In the genomic region with DNA sequence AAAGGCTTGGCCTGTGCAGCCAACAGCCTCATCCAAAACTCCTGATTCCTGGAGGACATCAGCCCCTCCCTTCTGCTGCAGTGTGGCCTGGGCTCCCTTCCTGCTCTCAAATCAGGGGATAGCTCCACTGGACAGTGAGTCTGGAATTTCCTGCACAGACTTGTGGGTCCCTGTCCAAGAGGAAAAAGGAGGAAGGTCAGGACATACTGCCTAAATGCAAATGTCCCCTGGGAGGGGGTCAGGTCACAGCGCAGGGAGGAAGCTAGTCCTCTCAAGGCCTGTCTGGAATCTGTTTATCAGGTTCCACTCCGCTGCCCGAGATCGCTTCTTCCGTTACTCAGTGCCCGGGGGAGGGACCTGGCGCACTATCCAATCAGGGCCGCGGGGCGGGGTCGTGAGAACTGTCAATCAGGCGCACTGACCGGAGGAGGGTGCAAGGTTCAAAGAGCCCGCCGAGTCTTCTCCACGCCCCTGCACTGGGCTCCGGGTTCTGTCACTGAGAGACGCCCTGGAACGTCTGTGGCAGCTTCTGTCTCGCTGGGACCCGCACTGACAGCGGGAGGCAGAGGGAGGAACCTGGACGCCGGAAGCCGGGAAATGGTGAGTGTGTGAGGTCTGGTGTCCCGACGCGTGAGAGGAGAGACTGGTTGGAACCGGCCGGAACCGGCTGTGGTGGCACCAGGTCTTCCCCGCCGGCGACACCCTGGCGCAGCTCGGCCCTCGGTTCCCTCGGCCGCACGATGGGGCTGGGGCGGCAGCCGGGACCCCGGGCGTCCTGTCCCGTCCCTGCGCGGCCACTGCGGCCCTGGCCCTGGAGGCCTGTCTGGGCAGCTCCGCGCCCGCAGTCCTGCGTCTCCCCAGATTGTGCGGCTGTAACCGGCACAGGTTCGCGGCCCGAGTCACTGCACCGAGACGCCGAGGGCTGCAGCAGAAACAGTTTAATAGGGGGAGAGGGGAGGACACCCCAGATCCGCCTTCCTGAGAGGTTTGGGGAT, we compare ENCODE assay signal across 8 cellular contexts. TPM values are rescaled to one million over a fixed set of nuclear protein-coding genes. Genes with fewer than 3 reads are reported as not detected.
DNase-seq lines count a peak whose midpoint lies in the region; ATAC-seq, FAIRE-seq and TF ChIP-seq lines count a peak whose summit lies in the region.

A gene (plus strand): TSS at position 404 of the 995 bp plus-strand sequence. CDS start 194 bp downstream, at position 598.

- in situ Hi-C loops in K562 (cut with MboI), result no loop called here

- TF ChIP-seq CTCF in K562 (IDR thresholded peaks at IDR 0.05 in 2 of 3, conservative IDR thresholded peaks at IDR 0.05 in 1 of 3; ENCODE audit: insufficient read depth in 2 of 3, low read depth in 1 of 3, low read length in 3 of 3), result no peak

- no peaks in the 10 kb centered on the region for H3K27me3 ChIP-seq in K562 (ENCODE audit: control insufficient read depth in 2 of 2, insufficient read depth in 2 of 2, low read length in 2 of 2)

- peak; percentile 88 for TF ChIP-seq POLR2A in K562 (conservative IDR thresholded peaks at IDR 0.05)

- intact Hi-C loops in K562 (cut with micrococcal nuclease), result loop anchor here (2.0 to 5.0 kb wide), 2 partner anchors 28 to 65 kb away; a partner anchor contains a TSS
- intact Hi-C loops in sciatic nerve (cut with DNase I), result no loop called here

- BruUV-seq in K562 (replicated peaks; lab: Mats Ljungman, UMichigan), result TSS peak; percentile 70

- peaks cover 9% of the 10 kb centered on the region; the same call in 2 of the 3 replicates for H3K36me3 ChIP-seq in K562 (ENCODE audit: control insufficient read depth, insufficient read depth, low read length)

- peak within 1 kb of the TSS; percentile 92 for H3K4me2 ChIP-seq in K562 (ENCODE audit: insufficient read depth, low read length)

- peak within 1 kb of the TSS; percentile 88 to 97 for H3K9ac ChIP-seq in K562 (ENCODE audit: insufficient read depth in 1 of 2, low read depth in 2 of 2, low read length in 2 of 2)

- TF ChIP-seq EP300 in K562 (IDR thresholded peaks at IDR 0.05; ENCODE audit: low read length), result 0 out of 2 replicates have a peak, but pooled peaks have one; percentile 26

- H4K20me1 ChIP-seq in K562 (replicated peaks; ENCODE audit: control insufficient read depth, insufficient read depth, low read length), result no peaks in the 10 kb centered on the region

- H3K4me1 ChIP-seq in K562 (replicated peaks in 1 of 2; ENCODE audit: control insufficient read depth in 2 of 2, insufficient read depth in 2 of 2, low read length in 2 of 2), result peaks cover 7 to 18% of the 10 kb centered on the region in 2 experiments

- FAIRE-seq in GM18507 (lab: Jason Lieb, UNC) (peak; percentile 96), TTC549 (lab: Jason Lieb, UNC) (peak; percentile 9), K562 (lab: Jason Lieb, UNC) (peak; percentile 93)

- peak within 1 kb of the TSS; percentile 100 for H2AFZ ChIP-seq in K562 (ENCODE audit: low read depth, low read length)

- peaks cover 17% of the 10 kb centered on the region for H3K9me3 ChIP-seq in K562 (replicated peaks; ENCODE audit: control insufficient read depth, insufficient read depth, low read depth, low read length)

- H3K27ac ChIP-seq in K562 (ENCODE audit: extremely low read depth, low read depth, low read length), result peak within 1 kb of the TSS; percentile 88

- H3K9me1 ChIP-seq in K562 (ENCODE audit: control insufficient read depth, insufficient read depth, low read length), result no peaks in the 10 kb centered on the region

- H3K4me3 ChIP-seq in K562, result peak within 1 kb of the TSS; percentile 96

- no peak for TF ChIP-seq RAD21 in K562 (CRISPR knock-in tag; conservative IDR thresholded peaks at IDR 0.05 in 1 of 2, IDR thresholded peaks at IDR 0.05 in 1 of 2)

- POLR2A ChIA-PET in K562 (lab: Yijun Ruan, JAX), result interaction anchor here (0.6 to 1.1 kb wide), 6 partner anchors 24 to 345 kb away, joined by 3 to 5 read pairs (median 3); no protein-coding TSS in a partner anchor

- ATAC-seq in HG02970 (IDR thresholded peaks at IDR 0.05; ENCODE audit: low FRiP score, unreplicated experiment) (peak; percentile 80), K562 (peak; percentile 99), sciatic nerve (peak; percentile 100)

- under 1% methylated on average over 59 of the region's 61 CpGs for WGBS in K562 (ENCODE audit: insufficient coverage, low coverage, missing lambda C conversion rate)

- CTCF ChIA-PET in K562 (lab: Yijun Ruan, JAX; ENCODE audit: low intra/inter-chr PET ratio), result no interaction called here

- DNase-seq in GM18507 (ENCODE audit: extremely low spot score, insufficient read length, low read depth), result peak; percentile 87
- peak; percentile 30 for DNase-seq in NCI-H2081 treated with DMSO at 0.1 percent for 48 hours (lab: John Stamatoyannopoulos, UW)
- peak; percentile 96 to 98 (median 96) for DNase-seq in K562 (ENCODE audit: extremely low read depth in 1 of 4, low spot score in 3 of 4)
- peak; percentile 75 for DNase-seq in iPS DF 19.7 (ENCODE audit: low read depth, low spot score)
- peak; percentile 99 for DNase-seq in sciatic nerve (ENCODE audit: low spot score)
- no peak for DNase-seq in cortex of kidney (lab: John Stamatoyannopoulos, UW)

- H3K79me2 ChIP-seq in K562 (ENCODE audit: control insufficient read depth, insufficient read depth, low read length), result peaks cover 29% of the 10 kb centered on the region

TF ChIP-seq in K562, 482 proteins besides CTCF, POLR2A, EP300 and RAD21 (continues in another document):
- TF ChIP-seq, protein P1, sequence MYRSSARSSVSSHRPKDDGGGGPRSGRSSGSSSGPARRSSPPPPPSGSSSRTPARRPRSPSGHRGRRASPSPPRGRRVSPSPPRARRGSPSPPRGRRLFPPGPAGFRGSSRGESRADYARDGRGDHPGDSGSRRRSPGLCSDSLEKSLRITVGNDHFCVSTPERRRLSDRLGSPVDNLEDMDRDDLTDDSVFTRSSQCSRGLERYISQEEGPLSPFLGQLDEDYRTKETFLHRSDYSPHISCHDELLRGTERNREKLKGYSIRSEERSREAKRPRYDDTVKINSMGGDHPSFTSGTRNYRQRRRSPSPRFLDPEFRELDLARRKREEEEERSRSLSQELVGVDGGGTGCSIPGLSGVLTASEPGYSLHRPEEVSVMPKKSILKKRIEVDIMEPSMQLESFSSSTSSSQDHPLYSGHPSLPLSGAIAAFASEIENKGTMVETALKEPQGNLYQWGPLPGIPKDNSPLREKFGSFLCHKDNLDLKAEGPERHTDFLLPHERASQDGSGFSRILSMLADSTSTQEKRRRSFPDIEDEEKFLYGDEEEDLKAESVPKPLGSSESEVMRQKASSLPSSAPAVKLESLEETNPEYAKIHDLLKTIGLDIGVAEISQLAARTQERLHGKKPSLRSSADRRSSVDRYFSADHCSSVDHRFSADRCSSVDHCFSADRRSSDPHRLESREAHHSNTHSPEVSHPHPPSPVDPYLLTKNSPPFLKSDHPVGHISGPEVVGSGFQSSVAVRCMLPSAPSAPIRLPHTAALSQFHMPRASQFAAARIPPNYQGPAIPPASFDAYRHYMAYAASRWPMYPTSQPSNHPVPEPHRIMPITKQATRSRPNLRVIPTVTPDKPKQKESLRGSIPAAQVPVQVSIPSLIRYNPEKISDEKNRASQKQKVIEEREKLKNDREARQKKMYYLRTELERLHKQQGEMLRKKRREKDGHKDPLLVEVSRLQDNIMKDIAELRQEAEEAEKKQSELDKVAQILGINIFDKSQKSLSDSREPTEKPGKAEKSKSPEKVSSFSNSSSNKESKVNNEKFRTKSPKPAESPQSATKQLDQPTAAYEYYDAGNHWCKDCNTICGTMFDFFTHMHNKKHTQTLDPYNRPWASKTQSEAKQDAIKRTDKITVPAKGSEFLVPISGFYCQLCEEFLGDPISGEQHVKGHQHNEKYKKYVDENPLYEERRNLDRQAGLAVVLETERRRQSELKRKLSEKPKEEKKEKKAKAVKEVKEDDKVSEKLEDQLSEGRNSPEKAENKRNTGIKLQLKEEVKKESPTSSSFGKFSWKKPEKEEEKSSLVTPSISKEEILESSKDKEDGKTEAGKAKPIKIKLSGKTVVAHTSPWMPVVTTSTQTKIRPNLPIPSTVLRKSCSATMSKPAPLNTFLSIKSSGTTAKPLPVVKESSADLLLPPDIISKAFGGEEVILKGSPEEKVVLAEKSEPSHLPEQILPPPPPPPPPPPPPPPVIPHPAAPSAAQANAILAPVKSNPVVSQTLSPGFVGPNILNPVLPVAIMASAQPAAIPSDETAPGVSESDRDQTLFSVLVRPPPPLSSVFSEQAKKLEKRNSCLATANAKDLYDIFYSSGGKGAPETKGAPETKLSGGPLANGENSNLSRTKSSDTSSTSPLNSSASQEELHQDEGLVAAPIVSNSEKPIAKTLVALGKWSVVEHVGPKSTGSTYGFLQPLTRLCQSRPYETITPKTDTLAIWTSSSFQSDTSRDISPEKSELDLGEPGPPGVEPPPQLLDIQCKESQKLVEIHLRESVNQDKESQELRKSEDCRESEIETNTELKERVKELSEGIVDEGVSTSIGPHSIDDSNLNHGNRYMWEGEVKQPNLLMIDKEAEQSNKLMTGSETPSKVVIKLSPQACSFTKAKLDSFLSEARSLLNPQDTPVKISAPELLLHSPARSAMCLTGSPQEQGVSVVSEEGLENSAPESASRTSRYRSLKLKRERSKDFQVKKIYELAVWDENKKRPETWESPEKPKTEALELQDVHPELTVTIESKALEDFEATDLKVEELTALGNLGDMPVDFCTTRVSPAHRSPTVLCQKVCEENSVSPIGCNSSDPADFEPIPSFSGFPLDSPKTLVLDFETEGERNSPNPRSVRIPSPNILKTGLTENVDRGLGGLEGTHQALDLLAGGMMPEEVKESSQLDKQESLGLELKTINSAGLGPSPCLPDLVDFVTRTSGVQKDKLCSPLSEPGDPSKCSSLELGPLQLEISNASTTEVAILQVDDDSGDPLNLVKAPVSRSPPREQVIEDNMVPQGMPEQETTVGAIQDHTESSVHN (IDR thresholded peaks at IDR 0.05; ENCODE audit: borderline replicate concordance in 1 of 2, low read depth in 1 of 2), result no peak

RNA-seq across cellular contexts. Expression of the gene that starts here (rescaled TPM):
- total RNA-seq in K562 (2011; cell fraction: chromatin; rRNA removed; ENCODE audit: low replicate concordance), result 20.6 and 66.2 TPM in 2 replicates
- total RNA-seq in K562 (2011; cell fraction: nucleolus; rRNA removed), result 11.5 and 20.8 TPM in 2 replicates
- total RNA-seq in K562 (2011; cell fraction: nucleoplasm; rRNA removed), result 23.3 and 24.1 TPM in 2 replicates
- total RNA-seq in K562 (2014; rRNA removed), result 7.8 and 8.2 TPM in 2 replicates
- total RNA-seq in K562 (2014; rRNA removed; fragmentation: Illumina TruSeq; extraction: Trizol), result 12.0 and 12.2 TPM in 2 replicates
- 10.4 and 14.0 TPM in 2 replicates for total RNA-seq in K562 (2015; rRNA removed; fragmentation: Illumina TruSeq; extraction: Trizol)
- total RNA-seq in K562 (2021), result 5.6 and 5.7 TPM in 2 replicates
- 10.5 and 11.1 TPM in 2 replicates for polyA plus RNA-seq in K562 (2011; rRNA removed)
- 1.3 and 2.1 TPM in 2 replicates for polyA plus RNA-seq in K562 (2011; cell fraction: cytosol; rRNA removed)
- polyA plus RNA-seq in K562 (2011; cell fraction: nucleus; rRNA removed), result 22.4 and 23.3 TPM in 2 replicates
- polyA plus RNA-seq in K562 (2012), result 3.4 and 5.7 TPM in 2 replicates
- 6.4 and 8.3 TPM in 2 replicates for polyA plus RNA-seq in K562 (2014; fragmentation: Illumina TruSeq; extraction: Trizol)
- 1 to 10 TPM; 1.9 to 3.3 TPM for polyA plus RNA-seq in K562 (2014; fragmentation: Nextera tagmentation; extraction: Ambion mirVana)
- polyA plus RNA-seq in K562 (2014; rRNA removed), result 7.0 and 7.4 TPM in 2 replicates
- 21.8 and 32.6 TPM in 2 replicates for polyA minus RNA-seq in K562 (2011; rRNA and poly(A)+ RNA removed)
- polyA minus RNA-seq in K562 (2011; cell fraction: cytosol; rRNA and poly(A)+ RNA removed), result 4.3 and 8.7 TPM in 2 replicates
- 21.7 and 40.3 TPM in 2 replicates for polyA minus RNA-seq in K562 (2011; cell fraction: nucleus; rRNA and poly(A)+ RNA removed)
- 13.3 TPM for total RNA-seq in sciatic nerve
